In genomic region chr15:60299452-60300047, GRCh38 we compare ENCODE assay signal across 8 cellular contexts.
A peak's percentile ranks its signal among the peaks of the same experiment; 100 is the strongest.
DNase-seq lines count a peak whose midpoint lies in the region; ATAC-seq and TF ChIP-seq lines count a peak whose summit lies in the region.

No MANE protein-coding gene starts in this region.

- no peaks in the 10 kb centered on the region for H3K9me2 ChIP-seq in PC-3 (replicated peaks; ENCODE audit: low read length)

- intact Hi-C loops in cardiac septum (cut with DNase I) (no loop called here), PC-3 (cut with micrococcal nuclease) (no loop called here), upper lobe of right lung (cut with DNase I) (no loop called here)

- H3K27ac ChIP-seq in cardiac muscle cell: no peak overlapping the region
- H3K27ac ChIP-seq in PC-3 (ENCODE audit: low read length): no peak overlapping the region
- no peak overlapping the region for H3K27ac ChIP-seq in upper lobe of right lung

- no peaks in the 10 kb centered on the region for H3K9me3 Mint-ChIP-seq in T-cell

- peaks cover 8 to 11% of the 10 kb centered on the region in 2 donors for H3K27me3 Mint-ChIP-seq in T-cell

- no peaks in the 10 kb centered on the region for H3K27me3 ChIP-seq in cardiac muscle cell
- no peaks in the 10 kb centered on the region; the same call in 1 of the 2 replicates for H3K27me3 ChIP-seq in PC-3 (ENCODE audit: low read length)
- no peaks in the 10 kb centered on the region for H3K27me3 ChIP-seq in upper lobe of right lung

- no peaks in the 10 kb centered on the region for H3F3A ChIP-seq in PC-3 (ENCODE audit: low read length, unreplicated experiment)

- no peaks in the 10 kb centered on the region for H3K36me3 Mint-ChIP-seq in T-cell

- TF ChIP-seq CTCF in cardiac muscle cell (IDR thresholded peaks at IDR 0.05; ENCODE audit: low read depth, low read length): peak; percentile 25
- TF ChIP-seq CTCF in PC-3 (conservative IDR thresholded peaks at IDR 0.05; ENCODE audit: low read depth, low read length): no peak; the same call in 1 of the 2 replicates
- TF ChIP-seq CTCF in foreskin fibroblast (IDR thresholded peaks at IDR 0.05; ENCODE audit: low read depth, low read length): peak; percentile 11
- TF ChIP-seq CTCF in upper lobe of right lung (IDR thresholded peaks at IDR 0.05): peak; percentile 16

- ATAC-seq in PC-3 (no peak), upper lobe of right lung (peak; percentile 41), GM19397 (IDR thresholded peaks at IDR 0.05; ENCODE audit: unreplicated experiment) (no peak), T-cell (replicated peaks in 1 of 4) (no peak)

- no TSS peak for BruUV-seq in PC-3 (replicated peaks; lab: Mats Ljungman, UMichigan)

- CTCF ChIA-PET in PC-3 (lab: Charles Lee) (no interaction called here), T-cell (lab: Charles Lee) (no interaction called here)

- H3K9ac ChIP-seq in PC-3 (ENCODE audit: low read length): no peak overlapping the region

- POLR2A ChIA-PET in PC-3 (lab: Charles Lee; ENCODE audit: unreplicated experiment) (no interaction called here), T-cell (lab: Charles Lee) (interaction anchor here in 1 of 2 donors (0.6 kb wide), 1 partner anchor 497 kb away, joined by 3 read pairs; no protein-coding TSS in a partner anchor)

- no peaks in the 10 kb centered on the region for H3K4me1 ChIP-seq in cardiac muscle cell (ENCODE audit: low read depth)
- no peaks in the 10 kb centered on the region for H3K4me1 ChIP-seq in PC-3 (ENCODE audit: insufficient read depth, low read length)
- peaks cover 9% of the 10 kb centered on the region for H3K4me1 ChIP-seq in upper lobe of right lung

- H3K4me3 ChIP-seq in cardiac muscle cell (no peak overlapping the region), PC-3 (ENCODE audit: low read length) (no peak overlapping the region), foreskin fibroblast (ENCODE audit: low read depth in 1 of 2, low read length in 2 of 2) (no peak overlapping the region), upper lobe of right lung (no peak overlapping the region)

- H3K27ac Mint-ChIP-seq in T-cell: no peak overlapping the region

- H3K36me3 ChIP-seq in cardiac muscle cell (no peaks in the 10 kb centered on the region), PC-3 (ENCODE audit: low read depth, low read length) (no peaks in the 10 kb centered on the region), upper lobe of right lung (no peaks in the 10 kb centered on the region)

- H3K4me1 Mint-ChIP-seq in T-cell: no peaks in the 10 kb centered on the region

- no peaks in the 10 kb centered on the region for H4K20me1 ChIP-seq in PC-3 (ENCODE audit: low read length)

- no peaks in the 10 kb centered on the region for H3K9me3 ChIP-seq in cardiac muscle cell (ENCODE audit: low read depth)
- no peaks in the 10 kb centered on the region for H3K9me3 ChIP-seq in PC-3 (ENCODE audit: low read length)
- no peaks in the 10 kb centered on the region for H3K9me3 ChIP-seq in upper lobe of right lung

- DNase-seq in cardiac muscle cell (ENCODE audit: low read depth in 1 of 2, low spot score in 1 of 2) (peak in 1 of 2 donors; percentile 34), cardiac septum (ENCODE audit: low spot score) (no peak), PC-3 (peak; percentile 13), foreskin fibroblast (peak; percentile 31 to 60), upper lobe of right lung (no peak), RKO (ENCODE audit: low spot score) (no peak), T-cell (no peak)

- no peak overlapping the region for H3K4me3 Mint-ChIP-seq in T-cell

- H3K79me2 ChIP-seq in PC-3 (ENCODE audit: low read length): no peaks in the 10 kb centered on the region

- no peak overlapping the region for H3K4me2 ChIP-seq in PC-3 (ENCODE audit: low read length)

- H2AFZ ChIP-seq in PC-3 (ENCODE audit: low read length): no peak overlapping the region

Comparison
In these comparisons a context has a peak if more than half of its experiments do, and no peak if none do; other contexts are left out.
1. DNase-seq: peak in PC-3 (single experiment) and foreskin fibroblast (2 of 2); none in cardiac septum (single experiment), upper lobe of right lung (single experiment), RKO (single experiment) and T-cell (0 of 34).